ENCODE assay signal across 2 cellular contexts in the genomic region with DNA sequence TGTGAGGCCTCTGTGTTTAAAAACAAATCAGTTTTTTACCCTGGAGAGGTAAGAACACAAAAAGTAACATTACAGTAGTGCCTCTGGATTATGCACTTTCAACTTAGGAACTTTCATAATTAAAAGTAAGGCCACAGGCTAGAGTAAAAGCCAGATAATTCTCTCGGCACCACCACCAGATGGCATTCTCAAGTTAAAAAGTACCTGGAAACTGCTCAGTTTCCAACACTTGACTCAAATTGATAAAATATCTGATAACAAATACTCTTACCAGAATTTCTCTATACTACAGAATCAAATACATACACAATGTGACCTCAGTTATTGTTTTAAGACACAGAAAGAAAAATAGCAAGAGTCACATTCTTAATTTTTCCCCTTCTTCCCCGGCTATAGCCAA.
TF ChIP-seq lines count a peak whose summit lies in the region.

No MANE protein-coding gene starts in this region.

TF ChIP-seq in GM12891, 5 proteins besides CTCF, POLR2A, EP300 and RAD21:
- no peak for TF ChIP-seq POU2F2 (IDR thresholded peaks at IDR 0.05; ENCODE audit: low read depth, low read length)
- TF ChIP-seq TAF1 (IDR thresholded peaks at IDR 0.05; ENCODE audit: low read depth, low read length): no peak
- TF ChIP-seq SPI1 (IDR thresholded peaks at IDR 0.05; ENCODE audit: low read depth, low read length): no peak
- no peak for TF ChIP-seq POLR2AphosphoS5 (IDR thresholded peaks at IDR 0.05; ENCODE audit: low read depth, low read length)
- no peak for TF ChIP-seq PAX5 (IDR thresholded peaks at IDR 0.05; ENCODE audit: insufficient read depth, low read length, severe bottlenecking)

TF ChIP-seq in GM12878, 131 proteins besides CTCF, POLR2A, EP300 and RAD21:
- peak; percentile 35; the same call in 1 of the 2 replicates for TF ChIP-seq FOXM1 (IDR thresholded peaks at IDR 0.05; ENCODE audit: low read depth, low read length)
- no peak for TF ChIP-seq SIN3A (IDR thresholded peaks at IDR 0.05; ENCODE audit: low read depth, low read length)
- no peak for TF ChIP-seq FOXK2 (IDR thresholded peaks at IDR 0.05)
- TF ChIP-seq, protein P1, sequence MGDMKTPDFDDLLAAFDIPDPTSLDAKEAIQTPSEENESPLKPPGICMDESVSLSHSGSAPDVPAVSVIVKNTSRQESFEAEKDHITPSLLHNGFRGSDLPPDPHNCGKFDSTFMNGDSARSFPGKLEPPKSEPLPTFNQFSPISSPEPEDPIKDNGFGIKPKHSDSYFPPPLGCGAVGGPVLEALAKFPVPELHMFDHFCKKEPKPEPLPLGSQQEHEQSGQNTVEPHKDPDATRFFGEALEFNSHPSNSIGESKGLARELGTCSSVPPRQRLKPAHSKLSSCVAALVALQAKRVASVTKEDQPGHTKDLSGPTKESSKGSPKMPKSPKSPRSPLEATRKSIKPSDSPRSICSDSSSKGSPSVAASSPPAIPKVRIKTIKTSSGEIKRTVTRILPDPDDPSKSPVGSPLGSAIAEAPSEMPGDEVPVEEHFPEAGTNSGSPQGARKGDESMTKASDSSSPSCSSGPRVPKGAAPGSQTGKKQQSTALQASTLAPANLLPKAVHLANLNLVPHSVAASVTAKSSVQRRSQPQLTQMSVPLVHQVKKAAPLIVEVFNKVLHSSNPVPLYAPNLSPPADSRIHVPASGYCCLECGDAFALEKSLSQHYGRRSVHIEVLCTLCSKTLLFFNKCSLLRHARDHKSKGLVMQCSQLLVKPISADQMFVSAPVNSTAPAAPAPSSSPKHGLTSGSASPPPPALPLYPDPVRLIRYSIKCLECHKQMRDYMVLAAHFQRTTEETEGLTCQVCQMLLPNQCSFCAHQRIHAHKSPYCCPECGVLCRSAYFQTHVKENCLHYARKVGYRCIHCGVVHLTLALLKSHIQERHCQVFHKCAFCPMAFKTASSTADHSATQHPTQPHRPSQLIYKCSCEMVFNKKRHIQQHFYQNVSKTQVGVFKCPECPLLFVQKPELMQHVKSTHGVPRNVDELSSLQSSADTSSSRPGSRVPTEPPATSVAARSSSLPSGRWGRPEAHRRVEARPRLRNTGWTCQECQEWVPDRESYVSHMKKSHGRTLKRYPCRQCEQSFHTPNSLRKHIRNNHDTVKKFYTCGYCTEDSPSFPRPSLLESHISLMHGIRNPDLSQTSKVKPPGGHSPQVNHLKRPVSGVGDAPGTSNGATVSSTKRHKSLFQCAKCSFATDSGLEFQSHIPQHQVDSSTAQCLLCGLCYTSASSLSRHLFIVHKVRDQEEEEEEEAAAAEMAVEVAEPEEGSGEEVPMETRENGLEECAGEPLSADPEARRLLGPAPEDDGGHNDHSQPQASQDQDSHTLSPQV (IDR thresholded peaks at IDR 0.05): 0 out of 2 replicates have a peak, but pooled peaks have one; percentile 35
- no peak for TF ChIP-seq POLR2AphosphoS5 (IDR thresholded peaks at IDR 0.05; ENCODE audit: low read length)
- TF ChIP-seq JUNB (IDR thresholded peaks at IDR 0.05): no peak
- TF ChIP-seq SMC3 (IDR thresholded peaks at IDR 0.05; ENCODE audit: borderline replicate concordance, low read length): peak; percentile 96
- no peak for TF ChIP-seq MXI1 (IDR thresholded peaks at IDR 0.05; ENCODE audit: low read depth, low read length)
